9 cellular contexts compared by ENCODE assay signal in genomic region chr4:83535520-83535944, GRCh38. TPM values are rescaled to one million over a fixed set of nuclear protein-coding genes. Genes with fewer than 3 reads are reported as not detected.
DNase-seq lines count a peak whose midpoint lies in the region; ATAC-seq, FAIRE-seq and TF ChIP-seq lines count a peak whose summit lies in the region.
"Had no signal": no experiment of that assay in that cellular context is flagged by ENCODE, and none has a peak within 500 bp of the region (broad histone marks: within the 10 kb centered on the region; RNA-seq: fewer than 3 reads in every experiment).

No MANE protein-coding gene starts in this region.

- H3K27me3 Mint-ChIP-seq in activated CD8-positive, alpha-beta T cell treated with anti-CD3 and anti-CD28 coated beads for 36 hours: peaks cover 20% of the 10 kb centered on the region

- H3K4me2 ChIP-seq in endothelial cell of umbilical vein (ENCODE audit: insufficient read depth, low read length): peak overlapping the region; percentile 90

- H4K20me1 ChIP-seq in endothelial cell of umbilical vein (replicated peaks; ENCODE audit: control insufficient read depth, extremely low read depth, insufficient read depth, low read length): no peaks in the 10 kb centered on the region

- H3K4me1 Mint-ChIP-seq in activated CD8-positive, alpha-beta T cell treated with anti-CD3 and anti-CD28 coated beads for 36 hours (ENCODE audit: low read depth): peaks cover 17% of the 10 kb centered on the region

- H3K9me3 ChIP-seq in endothelial cell of umbilical vein (replicated peaks; ENCODE audit: control insufficient read depth, insufficient read depth, low read length) (no peaks in the 10 kb centered on the region), muscle layer of colon (ENCODE audit: low read length) (no peaks in the 10 kb centered on the region), subcutaneous abdominal adipose tissue (ENCODE audit: control insufficient read depth in 5 of 5, low read length in 5 of 5) (no peaks in the 10 kb centered on the region)

- no peak overlapping the region for H3K9ac ChIP-seq in endothelial cell of umbilical vein (replicated peaks; ENCODE audit: extremely low read depth, insufficient read depth, low read length)
- H3K9ac ChIP-seq in muscle layer of colon (ENCODE audit: low read length): peak overlapping the region; percentile 77
- peak overlapping the region in 4 of 5 donors; percentile 68 to 77 (median 74) for H3K9ac ChIP-seq in subcutaneous abdominal adipose tissue (ENCODE audit: low read length in 5 of 5)

- peak overlapping the region; percentile 46 to 76 (median 54) for H3K4me3 ChIP-seq in endothelial cell of umbilical vein (replicated peaks in 1 of 3; ENCODE audit: insufficient read depth in 1 of 3, low read depth in 1 of 3, low read length in 3 of 3)
- peak overlapping the region; percentile 80 to 89 for H3K4me3 ChIP-seq in muscle layer of colon (ENCODE audit: low read depth in 1 of 2, low read length in 2 of 2)
- H3K4me3 ChIP-seq in subcutaneous abdominal adipose tissue (ENCODE audit: low read depth in 1 of 5, low read length in 5 of 5): peak overlapping the region; percentile 79 to 97 (median 80)

- no TSS peak for BruUV-seq in endothelial cell of umbilical vein (replicated peaks; lab: Mats Ljungman, UMichigan)

- no peak for TF ChIP-seq POLR2A in endothelial cell of umbilical vein (IDR thresholded peaks at IDR 0.05; ENCODE audit: low read depth, low read length)

- TF ChIP-seq CTCF in activated CD8-positive, alpha-beta T cell treated with anti-CD3 and anti-CD28 coated beads for 36 hours (IDR thresholded peaks at IDR 0.05): no peak
- no peak for TF ChIP-seq CTCF in endothelial cell of umbilical vein (IDR thresholded peaks at IDR 0.05; ENCODE audit: extremely low read depth in 1 of 2, insufficient read depth in 1 of 2, low read depth in 1 of 2, low read length in 2 of 2)

- peak overlapping the region; percentile 100 for H2AFZ ChIP-seq in endothelial cell of umbilical vein (ENCODE audit: low read depth, low read length)

- no peak overlapping the region for H3K27ac ChIP-seq in endothelial cell of umbilical vein (ENCODE audit: insufficient read depth, low read depth, low read length)
- peak overlapping the region; percentile 59 for H3K27ac ChIP-seq in muscle layer of colon (ENCODE audit: low read depth, low read length)
- H3K27ac ChIP-seq in subcutaneous abdominal adipose tissue (ENCODE audit: low read depth, low read length): peak overlapping the region; percentile 37

- POLR2A ChIA-PET in activated CD8-positive, alpha-beta T cell treated with anti-CD3 and anti-CD28 coated beads for 36 hours (lab: Charles Lee): interaction anchor here (0.8 to 1.4 kb wide), 2 partner anchors 17 to 20 kb away, joined by 3 read pairs; no protein-coding TSS in a partner anchor
- POLR2A ChIA-PET in endothelial cell of umbilical vein (lab: Charles Lee): no interaction called here

- H3K9me1 ChIP-seq in endothelial cell of umbilical vein (replicated peaks; ENCODE audit: control insufficient read depth, extremely low read depth, insufficient read depth, low read length): no peaks in the 10 kb centered on the region

- FAIRE-seq in endothelial cell of umbilical vein (lab: Jason Lieb, UNC): no peak
- FAIRE-seq: A204.1 had no signal

- H3K4me3 Mint-ChIP-seq in activated CD8-positive, alpha-beta T cell treated with anti-CD3 and anti-CD28 coated beads for 36 hours: peak overlapping the region; percentile 77

- H3K36me3 Mint-ChIP-seq in activated CD8-positive, alpha-beta T cell treated with anti-CD3 and anti-CD28 coated beads for 36 hours (ENCODE audit: low read depth): no peaks in the 10 kb centered on the region

- dilution Hi-C loops in endothelial cell of umbilical vein (cut with MboI; ENCODE audit: extremely low pct_ligation_motif_present, low sequenced_read_pairs): no loop called here

- peak overlapping the region; percentile 60 for H3K27ac Mint-ChIP-seq in activated CD8-positive, alpha-beta T cell treated with anti-CD3 and anti-CD28 coated beads for 36 hours

- DNase-seq in NCI-H1092 treated with DMSO at 0.1 percent for 48 hours (lab: John Stamatoyannopoulos, UW) (peak; percentile 32), NCI-H1092 (lab: John Stamatoyannopoulos, UW) (no peak), NCI-H2107 treated with DMSO at 0.1 percent for 48 hours (lab: John Stamatoyannopoulos, UW; ENCODE audit: unreplicated experiment) (peak; percentile 38), endothelial cell of umbilical vein (ENCODE audit: low read depth, low spot score) (peak; percentile 53)
- peak; percentile 49 for DNase-seq in activated CD8-positive, alpha-beta T cell treated with anti-CD3 and anti-CD28 coated beads for 36 hours

- ATAC-seq in HG02763 (IDR thresholded peaks at IDR 0.05; ENCODE audit: unreplicated experiment): peak; percentile 22
- ATAC-seq in activated CD8-positive, alpha-beta T cell treated with anti-CD3 and anti-CD28 coated beads for 36 hours: peak; percentile 55

- CTCF ChIA-PET in activated CD8-positive, alpha-beta T cell treated with anti-CD3 and anti-CD28 coated beads for 36 hours (lab: Charles Lee): interaction anchor here (1.1 to 2.1 kb wide), 5 partner anchors 12 to 104 kb away, joined by 3 to 7 read pairs (median 4); no protein-coding TSS in a partner anchor
- CTCF ChIA-PET in endothelial cell of umbilical vein (lab: Charles Lee): interaction anchor here (1.2 to 1.7 kb wide), 5 partner anchors 9 to 50 kb away, joined by 3 to 8 read pairs (median 3); partner anchors contain the start of gene ABRAXAS1

- H3K4me1 ChIP-seq in endothelial cell of umbilical vein (ENCODE audit: control insufficient read depth, extremely low read depth, insufficient read depth, low read length): peaks cover 13% of the 10 kb centered on the region
- peaks cover 16% of the 10 kb centered on the region for H3K4me1 ChIP-seq in muscle layer of colon (ENCODE audit: insufficient read depth, low read length)
- peaks cover 0 to 23% (median 18%) of the 10 kb centered on the region in 5 donors for H3K4me1 ChIP-seq in subcutaneous abdominal adipose tissue (ENCODE audit: control insufficient read depth in 5 of 5, insufficient read depth in 5 of 5, low read length in 5 of 5)

- intact Hi-C loops in activated CD8-positive, alpha-beta T cell treated with anti-CD3 and anti-CD28 coated beads for 36 hours (cut with micrococcal nuclease): no loop called here
- intact Hi-C loops in endothelial cell of umbilical vein (cut with micrococcal nuclease): no loop called here

- H3K27me3 ChIP-seq in endothelial cell of umbilical vein (ENCODE audit: control insufficient read depth in 2 of 2, insufficient read depth in 2 of 2, low read length in 2 of 2): peaks cover 19 to 23% of the 10 kb centered on the region in 2 experiments
- H3K27me3 ChIP-seq in muscle layer of colon (ENCODE audit: control insufficient read depth in 1 of 2, insufficient read depth in 2 of 2, low read length in 2 of 2): no peaks in the 10 kb centered on the region
- H3K27me3 ChIP-seq in subcutaneous abdominal adipose tissue (ENCODE audit: control insufficient read depth in 5 of 5, insufficient read depth in 4 of 5, low read length in 5 of 5): peaks cover 0 to 9% (median 4%) of the 10 kb centered on the region in 5 donors

- H3K36me3 ChIP-seq in endothelial cell of umbilical vein (ENCODE audit: control insufficient read depth in 2 of 2, extremely low read depth in 1 of 2, insufficient read depth in 2 of 2, low read length in 2 of 2) (no peaks in the 10 kb centered on the region), muscle layer of colon (ENCODE audit: insufficient read depth, low read length) (no peaks in the 10 kb centered on the region), subcutaneous abdominal adipose tissue (ENCODE audit: control insufficient read depth in 5 of 5, insufficient read depth in 5 of 5, low read length in 5 of 5) (no peaks in the 10 kb centered on the region)

- no peaks in the 10 kb centered on the region for H3K9me3 Mint-ChIP-seq in activated CD8-positive, alpha-beta T cell treated with anti-CD3 and anti-CD28 coated beads for 36 hours

- H3K79me2 ChIP-seq in endothelial cell of umbilical vein (ENCODE audit: control insufficient read depth, insufficient read depth, low read length): no peaks in the 10 kb centered on the region

TF ChIP-seq in endothelial cell of umbilical vein, 7 proteins besides CTCF, POLR2A, EP300 and RAD21 (continues in another document):
- TF ChIP-seq POLR2AphosphoS5 (IDR thresholded peaks at IDR 0.05; ENCODE audit: insufficient read depth, low read depth, low read length) (no peak), MAX (IDR thresholded peaks at IDR 0.05; ENCODE audit: insufficient read depth, insufficient read length) (no peak), MYC (IDR thresholded peaks at IDR 0.05; ENCODE audit: low read depth, low read length) (no peak), FOS (IDR thresholded peaks at IDR 0.05; ENCODE audit: borderline replicate concordance, insufficient read depth, low read length) (no peak), EZH2 (IDR thresholded peaks at IDR 0.05; ENCODE audit: borderline replicate concordance, low read depth, low read length, severe bottlenecking) (no peak)

RNA-seq across cellular contexts. Expression of gene GPAT3, which starts 0.4 kb away (rescaled TPM):
- total RNA-seq in activated CD8-positive, alpha-beta T cell treated with anti-CD3 and anti-CD28 coated beads for 36 hours: 1 to 10 TPM; 1.6 to 2.7 TPM
- 2.1 and 3.1 TPM in 2 replicates for total RNA-seq in endothelial cell of umbilical vein
- polyA plus RNA-seq in endothelial cell of umbilical vein: 0.21 and 0.36 TPM in 2 replicates
- 0.35 and 0.52 TPM in 2 replicates for polyA plus RNA-seq in endothelial cell of umbilical vein (2011; cell fraction: cytosol; rRNA removed)
- 0.46 and 0.58 TPM in 2 replicates for polyA plus RNA-seq in endothelial cell of umbilical vein (2011; cell fraction: nucleus; rRNA removed)
- 5.0 and 11.7 TPM in 2 replicates for polyA plus RNA-seq in endothelial cell of umbilical vein (2012)
- 0.75 and 4.4 TPM in 2 replicates for polyA minus RNA-seq in endothelial cell of umbilical vein
- polyA minus RNA-seq in endothelial cell of umbilical vein (2011; cell fraction: cytosol; rRNA and poly(A)+ RNA removed): 0.82 TPM
- polyA minus RNA-seq in endothelial cell of umbilical vein (2011; cell fraction: nucleus; rRNA and poly(A)+ RNA removed): 2.0 TPM in 1 of 2 replicates, not detected in the other

RNA-seq across cellular contexts. Expression of gene ABRAXAS1, which starts 50.6 kb away (rescaled TPM):
- 10 to 100 TPM; 19.4 to 20.6 TPM for total RNA-seq in activated CD8-positive, alpha-beta T cell treated with anti-CD3 and anti-CD28 coated beads for 36 hours
- 14.0 and 16.7 TPM in 2 replicates for total RNA-seq in endothelial cell of umbilical vein
- polyA plus RNA-seq in endothelial cell of umbilical vein: 4.4 and 5.5 TPM in 2 replicates
- polyA plus RNA-seq in endothelial cell of umbilical vein (2011; cell fraction: cytosol; rRNA removed): 6.2 and 7.4 TPM in 2 replicates
- 7.4 and 7.9 TPM in 2 replicates for polyA plus RNA-seq in endothelial cell of umbilical vein (2011; cell fraction: nucleus; rRNA removed)
- 15.7 and 16.9 TPM in 2 replicates for polyA plus RNA-seq in endothelial cell of umbilical vein (2012)
- polyA minus RNA-seq in endothelial cell of umbilical vein: 7.2 and 7.4 TPM in 2 replicates
- polyA minus RNA-seq in endothelial cell of umbilical vein (2011; cell fraction: cytosol; rRNA and poly(A)+ RNA removed): 1.7 TPM
- polyA minus RNA-seq in endothelial cell of umbilical vein (2011; cell fraction: nucleus; rRNA and poly(A)+ RNA removed): 8.0 and 9.5 TPM in 2 replicates
